Comparison of ENCODE assay signal across 18 cellular contexts in genomic region chr11:73854680-73855079, GRCh38. TPM values are rescaled to one million over a fixed set of nuclear protein-coding genes. Genes with fewer than 3 reads are reported as not detected.
A peak's percentile ranks its signal among the peaks of the same experiment; 100 is the strongest.
DNase-seq lines count a peak whose midpoint lies in the region; TF ChIP-seq lines count a peak whose summit lies in the region.
"Had no signal": no experiment of that assay in that cellular context is flagged by ENCODE, and none has a peak within 500 bp of the region (broad histone marks: within the 10 kb centered on the region; RNA-seq: fewer than 3 reads in every experiment).

No MANE protein-coding gene starts in this region.

- peaks cover 14% of the 10 kb centered on the region; the same call in 1 of the 2 replicates for H3K36me3 ChIP-seq in PC-9 (ENCODE audit: low read depth)
- H3K36me3 ChIP-seq in CD4-positive, alpha-beta memory T cell (ENCODE audit: insufficient read depth, low read length) = peaks cover 1% of the 10 kb centered on the region
- peaks cover 0 to 20% (median 0%) of the 10 kb centered on the region in 3 donors for H3K36me3 ChIP-seq in Peyer's patch
- H3K36me3 ChIP-seq: SJCRH30 had no signal

- H3K9me3 ChIP-seq in PC-9 (ENCODE audit: insufficient read depth, low read depth) (no peaks in the 10 kb centered on the region), Peyer's patch (no peaks in the 10 kb centered on the region)
- H3K9me3 ChIP-seq in CD4-positive, alpha-beta memory T cell (ENCODE audit: control insufficient read depth in 1 of 2, low read length in 2 of 2) = no peaks in the 10 kb centered on the region
- H3K9me3 ChIP-seq: BE2C, SJCRH30 had no signal

- DNase-seq in EH (ENCODE audit: low read depth) = peak; percentile 23
- peak in 1 of 2 experiments; percentile 81 for DNase-seq in PC-9
- DNase-seq in epithelial cell of prostate (ENCODE audit: low read depth, low spot score) = no peak
- no peak for DNase-seq in CD4-positive, alpha-beta memory T cell
- no peak for DNase-seq in activated gamma-delta T cell (lab: John Stamatoyannopoulos, UW)
- DNase-seq in Peyer's patch = no peak
- no peak for DNase-seq in stimulated activated naive CD4-positive, alpha-beta T cell (lab: John Stamatoyannopoulos, UW)
- DNase-seq: BE2C; CD8-positive, alpha-beta T cell; DND-41; H7; Kasumi-1; NCI-H1417; NCI-H1930; NCI-H2171 treated with DMSO at 0.1 percent for 48 hours; NCI-H510A; SJCRH30 had no signal

- intact Hi-C loops in PC-9 (cut with micrococcal nuclease; ENCODE audit: unreplicated experiment) = no loop called here
- intact Hi-C loops in CD4-positive, alpha-beta memory T cell (cut with micrococcal nuclease) = no loop called here

- H3K4me1 ChIP-seq in PC-9 (replicated peaks; ENCODE audit: insufficient read depth) = peaks cover 13% of the 10 kb centered on the region
- no peaks in the 10 kb centered on the region for H3K4me1 ChIP-seq in CD4-positive, alpha-beta memory T cell (ENCODE audit: insufficient read depth, low read length)
- no peaks in the 10 kb centered on the region for H3K4me1 ChIP-seq in Peyer's patch
- H3K4me1 ChIP-seq: BE2C, SJCRH30 had no signal

- H2AFZ ChIP-seq in PC-9 = no peak overlapping the region

- TF ChIP-seq CTCF in PC-9 (conservative IDR thresholded peaks at IDR 0.05) (no peak), Peyer's patch (IDR thresholded peaks at IDR 0.05) (no peak)

- peaks cover 11% of the 10 kb centered on the region for H3F3A ChIP-seq in PC-9 (ENCODE audit: insufficient read depth, low read depth)

- H3K4me3 ChIP-seq in PC-9 (no peak overlapping the region), Peyer's patch (no peak overlapping the region)
- H3K4me3 ChIP-seq in CD4-positive, alpha-beta memory T cell (ENCODE audit: low read length in 2 of 2) = no peak overlapping the region
- H3K4me3 ChIP-seq: SJCRH30 had no signal

- H3K27ac ChIP-seq in PC-9 (peak overlapping the region; percentile 44), epithelial cell of prostate (peak overlapping the region; percentile 82), layer of hippocampus (ENCODE audit: low read depth, low read length) (peak overlapping the region; percentile 48), Peyer's patch (no peak overlapping the region)
- no peak overlapping the region for H3K27ac ChIP-seq in CD4-positive, alpha-beta memory T cell (ENCODE audit: low read depth, low read length)
- H3K27ac ChIP-seq: SJCRH30 had no signal

- no peaks in the 10 kb centered on the region for H3K9me3 Mint-ChIP-seq in CD4-positive, alpha-beta memory T cell
- H3K9me3 Mint-ChIP-seq: CD8-positive, alpha-beta T cell had no signal

- peak overlapping the region; percentile 23; the same call in 1 of the 2 replicates for H3K4me2 ChIP-seq in PC-9

- POLR2A ChIA-PET in PC-9 (lab: Charles Lee; ENCODE audit: unreplicated experiment) = interaction anchor here (0.6 kb wide), 1 partner anchor 264 kb away, joined by 3 read pairs; no protein-coding TSS in a partner anchor
- POLR2A ChIA-PET in CD4-positive, alpha-beta memory T cell (lab: Charles Lee; ENCODE audit: partially characterized antibody) = no interaction called here

- no peaks in the 10 kb centered on the region for H3K79me2 ChIP-seq in PC-9 (ENCODE audit: low read depth)

- H3K27ac Mint-ChIP-seq in CD4-positive, alpha-beta memory T cell = no peak overlapping the region
- H3K27ac Mint-ChIP-seq: CD8-positive, alpha-beta T cell had no signal

- no peaks in the 10 kb centered on the region for H3K4me1 Mint-ChIP-seq in CD4-positive, alpha-beta memory T cell

- no peak overlapping the region for H3K4me3 Mint-ChIP-seq in CD4-positive, alpha-beta memory T cell
- H3K4me3 Mint-ChIP-seq: CD8-positive, alpha-beta T cell had no signal

- BruUV-seq in PC-9 (replicated peaks; lab: Mats Ljungman, UMichigan) = no TSS peak

- no peak for TF ChIP-seq POLR2A in Peyer's patch (IDR thresholded peaks at IDR 0.05)

- H3K27me3 Mint-ChIP-seq in CD4-positive, alpha-beta memory T cell = no peaks in the 10 kb centered on the region

- H3K9me2 ChIP-seq in PC-9 (ENCODE audit: insufficient read depth) = no peaks in the 10 kb centered on the region

- H3K27me3 ChIP-seq in PC-9 (ENCODE audit: insufficient read depth, low read depth) (no peaks in the 10 kb centered on the region), layer of hippocampus (ENCODE audit: control insufficient read depth, insufficient read depth, low read length) (no peaks in the 10 kb centered on the region), Peyer's patch (no peaks in the 10 kb centered on the region)
- H3K27me3 ChIP-seq in CD4-positive, alpha-beta memory T cell (ENCODE audit: insufficient read depth, low read length) = no peaks in the 10 kb centered on the region
- H3K27me3 ChIP-seq: BE2C, SJCRH30 had no signal

- peaks cover 8 to 42% of the 10 kb centered on the region in 2 donors for H3K36me3 Mint-ChIP-seq in CD4-positive, alpha-beta memory T cell

- CTCF ChIA-PET in PC-9 (lab: Charles Lee) = no interaction called here
- CTCF ChIA-PET in CD4-positive, alpha-beta memory T cell (lab: Charles Lee; ENCODE audit: partially characterized antibody) = no interaction called here

- H4K20me1 ChIP-seq in PC-9 (ENCODE audit: insufficient read depth) = peaks cover 4% of the 10 kb centered on the region; the same call in 1 of the 2 replicates

RNA-seq across cellular contexts. Expression of gene COA4, which starts 22.0 kb away (rescaled TPM):
- 79.7 and 92.4 TPM in 2 replicates for total RNA-seq in PC-9 (2021)
- 10 to 100 TPM; 59.0 to 61.4 TPM for total RNA-seq in CD4-positive, alpha-beta memory T cell
- polyA plus RNA-seq in CD4-positive, alpha-beta memory T cell = 10 to 100 TPM; 56.8 to 57.4 TPM
- 100 to 1,000 TPM in 1 of 4 donors, 10 to 100 TPM in 3; 42.9 to 106 (median 87.8) TPM for total RNA-seq in Peyer's patch

RNA-seq across cellular contexts. Expression of gene PAAF1, which starts 22.1 kb away (rescaled TPM):
- total RNA-seq in PC-9 (2021) = 30.0 and 30.7 TPM in 2 replicates
- total RNA-seq in CD4-positive, alpha-beta memory T cell = 10 to 100 TPM; 18.8 to 19.1 TPM
- polyA plus RNA-seq in CD4-positive, alpha-beta memory T cell = 10 to 100 TPM; 17.5 to 21.8 TPM
- 10 to 100 TPM; 16.6 to 18.2 (median 16.6) TPM for total RNA-seq in Peyer's patch

Comparison
In these comparisons a context has a peak if more than half of its experiments do, and no peak if none do; other contexts are left out.
1. H3K27ac ChIP-seq: peak in PC-9 (single experiment), epithelial cell of prostate (single experiment) and layer of hippocampus (single experiment); none in CD4-positive, alpha-beta memory T cell (single experiment) and Peyer's patch (0 of 4).